In genomic region chrX:130523460-130524394, GRCh38 we compare ENCODE assay signal across 8 cellular contexts.
DNase-seq lines count a peak whose midpoint lies in the region; ATAC-seq, FAIRE-seq and TF ChIP-seq lines count a peak whose summit lies in the region.

No MANE protein-coding gene starts in this region.

- no peak for TF ChIP-seq POLR2A in gastroesophageal sphincter (IDR thresholded peaks at IDR 0.05)
- no peak for TF ChIP-seq POLR2A in GM12892 (IDR thresholded peaks at IDR 0.05; ENCODE audit: low read depth, low read length)

- no peak for TF ChIP-seq EP300 in gastroesophageal sphincter (IDR thresholded peaks at IDR 0.05)

- no peaks in the 10 kb centered on the region for H3K27me3 ChIP-seq in gastroesophageal sphincter

- no peaks in the 10 kb centered on the region for H3K27me3 Mint-ChIP-seq in osteocyte (ENCODE audit: unreplicated experiment)

- ATAC-seq in Right ventricle myocardium inferior (peak; percentile 77), gastroesophageal sphincter (peak; percentile 78)

- H3K4me3 Mint-ChIP-seq in osteocyte (ENCODE audit: unreplicated experiment) = peak overlapping the region; percentile 55

- TF ChIP-seq CTCF in gastroesophageal sphincter (IDR thresholded peaks at IDR 0.05) = no peak
- no peak for TF ChIP-seq CTCF in osteocyte (IDR thresholded peaks at IDR 0.05)

- H3K9me3 Mint-ChIP-seq in osteocyte (ENCODE audit: unreplicated experiment) = no peaks in the 10 kb centered on the region

- no peak overlapping the region for H3K27ac ChIP-seq in gastroesophageal sphincter

- H3K4me1 Mint-ChIP-seq in osteocyte (ENCODE audit: unreplicated experiment) = peaks cover 2% of the 10 kb centered on the region

- peak overlapping the region; percentile 4 to 46 for H3K4me3 ChIP-seq in gastroesophageal sphincter

- 64 to 68% methylated on average over 4 to 8 of the region's 42 CpGs for WGBS in gastroesophageal sphincter (ENCODE audit: low coverage in 1 of 2), 2 donors

- H3K27ac Mint-ChIP-seq in osteocyte (ENCODE audit: unreplicated experiment) = no peak overlapping the region

- FAIRE-seq in GM12892 (lab: Jason Lieb, UNC) = no peak

- no peaks in the 10 kb centered on the region for H3K9me3 ChIP-seq in gastroesophageal sphincter

- intact Hi-C loops in Right ventricle myocardium inferior (cut with DNase I) = no loop called here
- intact Hi-C loops in cardiac septum (cut with DNase I) = no loop called here

- DNase-seq in Right ventricle myocardium inferior (ENCODE audit: missing footprints) (no peak), cardiac septum (ENCODE audit: low spot score) (no peak), T1000 (lab: John Stamatoyannopoulos, UW) (peak; percentile 0), osteocyte (ENCODE audit: extremely low spot score, unreplicated experiment) (no peak), AG08395 (ENCODE audit: low spot score) (no peak), NK-92 (lab: John Stamatoyannopoulos, UW; ENCODE audit: unreplicated experiment) (no peak), GM12892 (ENCODE audit: insufficient read length) (no peak)

- H3K36me3 ChIP-seq in gastroesophageal sphincter = no peaks in the 10 kb centered on the region

- no peaks in the 10 kb centered on the region for H3K36me3 Mint-ChIP-seq in osteocyte (ENCODE audit: unreplicated experiment)

- H3K4me1 ChIP-seq in gastroesophageal sphincter = peaks cover 0 to 5% (median 0%) of the 10 kb centered on the region in 3 donors
